In the genomic region with DNA sequence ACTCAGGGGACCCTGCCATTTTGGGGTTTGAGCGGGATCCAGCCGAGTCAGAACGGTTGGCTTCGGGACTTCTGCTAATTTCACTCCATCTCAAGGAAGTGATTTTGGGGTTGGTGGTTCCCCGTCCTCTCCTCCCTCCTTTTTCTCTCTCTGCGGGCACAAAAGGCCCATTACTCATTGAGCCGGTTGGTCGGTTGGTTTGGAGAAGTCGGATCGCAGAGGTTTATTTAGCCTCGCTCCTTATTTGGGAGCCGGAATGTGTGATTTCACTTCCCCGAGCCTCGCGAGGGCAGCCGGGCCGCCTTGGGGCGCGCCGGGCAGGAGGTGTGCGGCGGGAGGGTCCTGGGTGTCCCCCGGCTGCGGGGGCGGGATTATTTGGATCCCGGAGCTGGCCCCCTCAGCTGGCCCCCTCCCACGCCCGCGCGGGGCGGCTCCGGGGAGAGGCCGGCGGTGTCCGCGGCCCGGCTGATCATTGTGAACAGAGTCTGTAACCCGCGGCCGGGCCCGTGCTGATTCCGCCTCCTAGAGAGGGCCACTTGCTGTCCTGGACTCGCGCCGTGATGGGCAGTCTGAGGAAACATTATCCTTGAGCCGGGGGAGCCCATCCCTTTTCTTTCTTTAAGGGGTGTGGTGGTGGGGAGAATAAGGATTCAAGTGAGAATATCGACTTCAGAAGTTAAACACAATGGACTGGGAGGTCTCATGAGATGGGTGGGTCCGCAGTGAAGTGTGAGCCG, we compare ENCODE assay signal across 1 cellular context.
TF ChIP-seq lines count a peak whose summit lies in the region.

No MANE protein-coding gene starts in this region.

TF ChIP-seq in HepG2, 621 proteins besides CTCF, POLR2A, EP300 and RAD21 (continued from another document and continues in another):
- TF ChIP-seq, protein P1, sequence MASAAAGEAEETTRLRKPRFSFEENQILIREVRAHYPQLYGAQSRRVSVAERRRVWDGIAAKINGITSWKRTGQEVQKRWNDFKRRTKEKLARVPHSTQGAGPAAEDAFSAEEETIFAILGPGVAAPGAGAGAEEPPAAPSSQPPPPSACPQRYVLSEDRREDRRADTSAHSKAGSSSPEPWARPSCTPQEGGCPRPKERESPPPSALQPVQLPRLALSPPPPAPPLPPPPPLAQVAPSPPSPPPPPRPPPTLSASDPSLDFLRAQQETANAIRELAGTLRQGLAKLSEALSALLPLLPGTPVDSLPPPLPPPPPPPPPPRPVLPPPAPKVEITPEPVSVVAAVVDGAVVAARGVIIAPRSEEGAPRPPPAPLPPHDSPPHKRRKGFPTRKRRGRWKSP (CRISPR knock-in tag; IDR thresholded peaks at IDR 0.05) = no peak
- TF ChIP-seq JUN (CRISPR knock-in tag; IDR thresholded peaks at IDR 0.05) = 0 out of 2 replicates have a peak, but pooled peaks have one; percentile 17
- TF ChIP-seq, protein P2, sequence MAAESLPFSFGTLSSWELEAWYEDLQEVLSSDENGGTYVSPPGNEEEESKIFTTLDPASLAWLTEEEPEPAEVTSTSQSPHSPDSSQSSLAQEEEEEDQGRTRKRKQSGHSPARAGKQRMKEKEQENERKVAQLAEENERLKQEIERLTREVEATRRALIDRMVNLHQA (CRISPR knock-in tag; IDR thresholded peaks at IDR 0.05) = no peak
- no peak for TF ChIP-seq TBX3 (IDR thresholded peaks at IDR 0.05; ENCODE audit: borderline replicate concordance)
- TF ChIP-seq SIX1 (CRISPR knock-in tag; IDR thresholded peaks at IDR 0.05; ENCODE audit: borderline replicate concordance) = no peak
- no peak for TF ChIP-seq ZNF674 (CRISPR knock-in tag; IDR thresholded peaks at IDR 0.05; ENCODE audit: low read depth)
- TF ChIP-seq ZNF354B (CRISPR knock-in tag; IDR thresholded peaks at IDR 0.05) = no peak
- TF ChIP-seq TBL1XR1 (IDR thresholded peaks at IDR 0.05; ENCODE audit: borderline replicate concordance, low read length, partially characterized antibody) = no peak
- TF ChIP-seq MED13 (CRISPR knock-in tag; IDR thresholded peaks at IDR 0.05) = no peak
- TF ChIP-seq ZFY (CRISPR knock-in tag; IDR thresholded peaks at IDR 0.05) = peak; percentile 52
- TF ChIP-seq POLR2AphosphoS5 (IDR thresholded peaks at IDR 0.05; ENCODE audit: low read depth, low read length) = no peak
- no peak for TF ChIP-seq ZNF264 (CRISPR knock-in tag; IDR thresholded peaks at IDR 0.05)
- no peak for TF ChIP-seq ZNF230 (CRISPR knock-in tag; IDR thresholded peaks at IDR 0.05)
- no peak for TF ChIP-seq GTF2F1 (IDR thresholded peaks at IDR 0.05; ENCODE audit: low read length)
- TF ChIP-seq ZNF430 (CRISPR knock-in tag; IDR thresholded peaks at IDR 0.05) = no peak
- TF ChIP-seq NCOR1 (IDR thresholded peaks at IDR 0.05; ENCODE audit: borderline replicate concordance, low read length) = no peak
- TF ChIP-seq, protein P3, sequence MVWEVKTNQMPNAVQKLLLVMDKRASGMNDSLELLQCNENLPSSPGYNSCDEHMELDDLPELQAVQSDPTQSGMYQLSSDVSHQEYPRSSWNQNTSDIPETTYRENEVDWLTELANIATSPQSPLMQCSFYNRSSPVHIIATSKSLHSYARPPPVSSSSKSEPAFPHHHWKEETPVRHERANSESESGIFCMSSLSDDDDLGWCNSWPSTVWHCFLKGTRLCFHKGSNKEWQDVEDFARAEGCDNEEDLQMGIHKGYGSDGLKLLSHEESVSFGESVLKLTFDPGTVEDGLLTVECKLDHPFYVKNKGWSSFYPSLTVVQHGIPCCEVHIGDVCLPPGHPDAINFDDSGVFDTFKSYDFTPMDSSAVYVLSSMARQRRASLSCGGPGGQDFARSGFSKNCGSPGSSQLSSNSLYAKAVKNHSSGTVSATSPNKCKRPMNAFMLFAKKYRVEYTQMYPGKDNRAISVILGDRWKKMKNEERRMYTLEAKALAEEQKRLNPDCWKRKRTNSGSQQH (CRISPR knock-in tag; IDR thresholded peaks at IDR 0.05; ENCODE audit: low read depth) = no peak
- no peak for TF ChIP-seq ZNF136 (CRISPR knock-in tag; IDR thresholded peaks at IDR 0.05; ENCODE audit: low read depth)
- TF ChIP-seq ZKSCAN1 (IDR thresholded peaks at IDR 0.05; ENCODE audit: low read length) = no peak
- TF ChIP-seq, protein P4, sequence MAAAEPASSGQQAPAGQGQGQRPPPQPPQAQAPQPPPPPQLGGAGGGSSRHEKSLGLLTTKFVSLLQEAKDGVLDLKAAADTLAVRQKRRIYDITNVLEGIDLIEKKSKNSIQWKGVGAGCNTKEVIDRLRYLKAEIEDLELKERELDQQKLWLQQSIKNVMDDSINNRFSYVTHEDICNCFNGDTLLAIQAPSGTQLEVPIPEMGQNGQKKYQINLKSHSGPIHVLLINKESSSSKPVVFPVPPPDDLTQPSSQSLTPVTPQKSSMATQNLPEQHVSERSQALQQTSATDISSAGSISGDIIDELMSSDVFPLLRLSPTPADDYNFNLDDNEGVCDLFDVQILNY (CRISPR knock-in tag; conservative IDR thresholded peaks at IDR 0.05) = no peak
- TF ChIP-seq YY1 (IDR thresholded peaks at IDR 0.05; ENCODE audit: insufficient read depth, insufficient replicate concordance, low read depth, low read length) = peak; percentile 47
- TF ChIP-seq ARNT (IDR thresholded peaks at IDR 0.05) = no peak
- TF ChIP-seq, protein P5, sequence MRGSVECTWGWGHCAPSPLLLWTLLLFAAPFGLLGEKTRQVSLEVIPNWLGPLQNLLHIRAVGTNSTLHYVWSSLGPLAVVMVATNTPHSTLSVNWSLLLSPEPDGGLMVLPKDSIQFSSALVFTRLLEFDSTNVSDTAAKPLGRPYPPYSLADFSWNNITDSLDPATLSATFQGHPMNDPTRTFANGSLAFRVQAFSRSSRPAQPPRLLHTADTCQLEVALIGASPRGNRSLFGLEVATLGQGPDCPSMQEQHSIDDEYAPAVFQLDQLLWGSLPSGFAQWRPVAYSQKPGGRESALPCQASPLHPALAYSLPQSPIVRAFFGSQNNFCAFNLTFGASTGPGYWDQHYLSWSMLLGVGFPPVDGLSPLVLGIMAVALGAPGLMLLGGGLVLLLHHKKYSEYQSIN (CRISPR knock-in tag; IDR thresholded peaks at IDR 0.05; ENCODE audit: borderline replicate concordance) = no peak
- TF ChIP-seq, protein P6, sequence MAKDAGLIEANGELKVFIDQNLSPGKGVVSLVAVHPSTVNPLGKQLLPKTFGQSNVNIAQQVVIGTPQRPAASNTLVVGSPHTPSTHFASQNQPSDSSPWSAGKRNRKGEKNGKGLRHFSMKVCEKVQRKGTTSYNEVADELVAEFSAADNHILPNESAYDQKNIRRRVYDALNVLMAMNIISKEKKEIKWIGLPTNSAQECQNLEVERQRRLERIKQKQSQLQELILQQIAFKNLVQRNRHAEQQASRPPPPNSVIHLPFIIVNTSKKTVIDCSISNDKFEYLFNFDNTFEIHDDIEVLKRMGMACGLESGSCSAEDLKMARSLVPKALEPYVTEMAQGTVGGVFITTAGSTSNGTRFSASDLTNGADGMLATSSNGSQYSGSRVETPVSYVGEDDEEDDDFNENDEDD (CRISPR knock-in tag; IDR thresholded peaks at IDR 0.05; ENCODE audit: borderline replicate concordance) = no peak
- no peak; the same call in 1 of the 2 replicates for TF ChIP-seq PHF21A (CRISPR knock-in tag; IDR thresholded peaks at IDR 0.05)
- TF ChIP-seq KDM1A (CRISPR knock-in tag; IDR thresholded peaks at IDR 0.05) = no peak
- TF ChIP-seq CBX2 (IDR thresholded peaks at IDR 0.05; ENCODE audit: low read depth, low read length) = no peak
- TF ChIP-seq CBX2 (CRISPR knock-in tag; IDR thresholded peaks at IDR 0.05; ENCODE audit: low read depth) = no peak
- no peak for TF ChIP-seq ZNF562 (CRISPR knock-in tag; IDR thresholded peaks at IDR 0.05; ENCODE audit: borderline replicate concordance)
- TF ChIP-seq, protein P7, sequence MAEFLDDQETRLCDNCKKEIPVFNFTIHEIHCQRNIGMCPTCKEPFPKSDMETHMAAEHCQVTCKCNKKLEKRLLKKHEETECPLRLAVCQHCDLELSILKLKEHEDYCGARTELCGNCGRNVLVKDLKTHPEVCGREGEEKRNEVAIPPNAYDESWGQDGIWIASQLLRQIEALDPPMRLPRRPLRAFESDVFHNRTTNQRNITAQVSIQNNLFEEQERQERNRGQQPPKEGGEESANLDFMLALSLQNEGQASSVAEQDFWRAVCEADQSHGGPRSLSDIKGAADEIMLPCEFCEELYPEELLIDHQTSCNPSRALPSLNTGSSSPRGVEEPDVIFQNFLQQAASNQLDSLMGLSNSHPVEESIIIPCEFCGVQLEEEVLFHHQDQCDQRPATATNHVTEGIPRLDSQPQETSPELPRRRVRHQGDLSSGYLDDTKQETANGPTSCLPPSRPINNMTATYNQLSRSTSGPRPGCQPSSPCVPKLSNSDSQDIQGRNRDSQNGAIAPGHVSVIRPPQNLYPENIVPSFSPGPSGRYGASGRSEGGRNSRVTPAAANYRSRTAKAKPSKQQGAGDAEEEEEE (CRISPR knock-in tag; IDR thresholded peaks at IDR 0.05; ENCODE audit: borderline replicate concordance) = no peak
- TF ChIP-seq, protein P8, sequence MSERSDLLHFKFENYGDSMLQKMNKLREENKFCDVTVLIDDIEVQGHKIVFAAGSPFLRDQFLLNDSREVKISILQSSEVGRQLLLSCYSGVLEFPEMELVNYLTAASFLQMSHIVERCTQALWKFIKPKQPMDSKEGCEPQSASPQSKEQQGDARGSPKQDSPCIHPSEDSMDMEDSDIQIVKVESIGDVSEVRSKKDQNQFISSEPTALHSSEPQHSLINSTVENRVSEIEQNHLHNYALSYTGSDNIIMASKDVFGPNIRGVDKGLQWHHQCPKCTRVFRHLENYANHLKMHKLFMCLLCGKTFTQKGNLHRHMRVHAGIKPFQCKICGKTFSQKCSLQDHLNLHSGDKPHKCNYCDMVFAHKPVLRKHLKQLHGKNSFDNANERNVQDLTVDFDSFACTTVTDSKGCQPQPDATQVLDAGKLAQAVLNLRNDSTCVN (CRISPR knock-in tag; IDR thresholded peaks at IDR 0.05; ENCODE audit: borderline replicate concordance) = no peak
- TF ChIP-seq, protein P9, sequence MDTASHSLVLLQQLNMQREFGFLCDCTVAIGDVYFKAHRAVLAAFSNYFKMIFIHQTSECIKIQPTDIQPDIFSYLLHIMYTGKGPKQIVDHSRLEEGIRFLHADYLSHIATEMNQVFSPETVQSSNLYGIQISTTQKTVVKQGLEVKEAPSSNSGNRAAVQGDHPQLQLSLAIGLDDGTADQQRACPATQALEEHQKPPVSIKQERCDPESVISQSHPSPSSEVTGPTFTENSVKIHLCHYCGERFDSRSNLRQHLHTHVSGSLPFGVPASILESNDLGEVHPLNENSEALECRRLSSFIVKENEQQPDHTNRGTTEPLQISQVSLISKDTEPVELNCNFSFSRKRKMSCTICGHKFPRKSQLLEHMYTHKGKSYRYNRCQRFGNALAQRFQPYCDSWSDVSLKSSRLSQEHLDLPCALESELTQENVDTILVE (CRISPR knock-in tag; IDR thresholded peaks at IDR 0.05) = no peak
- TF ChIP-seq, protein P10, sequence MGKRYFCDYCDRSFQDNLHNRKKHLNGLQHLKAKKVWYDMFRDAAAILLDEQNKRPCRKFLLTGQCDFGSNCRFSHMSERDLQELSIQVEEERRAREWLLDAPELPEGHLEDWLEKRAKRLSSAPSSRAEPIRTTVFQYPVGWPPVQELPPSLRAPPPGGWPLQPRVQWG (CRISPR knock-in tag; IDR thresholded peaks at IDR 0.05; ENCODE audit: borderline replicate concordance, low read depth) = no peak
- TF ChIP-seq ZNF615 (CRISPR knock-in tag; IDR thresholded peaks at IDR 0.05; ENCODE audit: borderline replicate concordance) = no peak
- TF ChIP-seq TMF1 (CRISPR knock-in tag; IDR thresholded peaks at IDR 0.05; ENCODE audit: low read depth) = 0 out of 2 replicates have a peak, but pooled peaks have one; percentile 54
- TF ChIP-seq, protein P11, sequence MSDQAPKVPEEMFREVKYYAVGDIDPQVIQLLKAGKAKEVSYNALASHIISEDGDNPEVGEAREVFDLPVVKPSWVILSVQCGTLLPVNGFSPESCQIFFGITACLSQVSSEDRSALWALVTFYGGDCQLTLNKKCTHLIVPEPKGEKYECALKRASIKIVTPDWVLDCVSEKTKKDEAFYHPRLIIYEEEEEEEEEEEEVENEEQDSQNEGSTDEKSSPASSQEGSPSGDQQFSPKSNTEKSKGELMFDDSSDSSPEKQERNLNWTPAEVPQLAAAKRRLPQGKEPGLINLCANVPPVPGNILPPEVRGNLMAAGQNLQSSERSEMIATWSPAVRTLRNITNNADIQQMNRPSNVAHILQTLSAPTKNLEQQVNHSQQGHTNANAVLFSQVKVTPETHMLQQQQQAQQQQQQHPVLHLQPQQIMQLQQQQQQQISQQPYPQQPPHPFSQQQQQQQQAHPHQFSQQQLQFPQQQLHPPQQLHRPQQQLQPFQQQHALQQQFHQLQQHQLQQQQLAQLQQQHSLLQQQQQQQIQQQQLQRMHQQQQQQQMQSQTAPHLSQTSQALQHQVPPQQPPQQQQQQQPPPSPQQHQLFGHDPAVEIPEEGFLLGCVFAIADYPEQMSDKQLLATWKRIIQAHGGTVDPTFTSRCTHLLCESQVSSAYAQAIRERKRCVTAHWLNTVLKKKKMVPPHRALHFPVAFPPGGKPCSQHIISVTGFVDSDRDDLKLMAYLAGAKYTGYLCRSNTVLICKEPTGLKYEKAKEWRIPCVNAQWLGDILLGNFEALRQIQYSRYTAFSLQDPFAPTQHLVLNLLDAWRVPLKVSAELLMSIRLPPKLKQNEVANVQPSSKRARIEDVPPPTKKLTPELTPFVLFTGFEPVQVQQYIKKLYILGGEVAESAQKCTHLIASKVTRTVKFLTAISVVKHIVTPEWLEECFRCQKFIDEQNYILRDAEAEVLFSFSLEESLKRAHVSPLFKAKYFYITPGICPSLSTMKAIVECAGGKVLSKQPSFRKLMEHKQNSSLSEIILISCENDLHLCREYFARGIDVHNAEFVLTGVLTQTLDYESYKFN (CRISPR knock-in tag; conservative IDR thresholded peaks at IDR 0.05) = no peak
- no peak for TF ChIP-seq ZBTB38 (CRISPR knock-in tag; IDR thresholded peaks at IDR 0.05)
- TF ChIP-seq ZNF331 (CRISPR knock-in tag; IDR thresholded peaks at IDR 0.05) = no peak
- no peak for TF ChIP-seq RCOR2 (CRISPR knock-in tag; IDR thresholded peaks at IDR 0.05)
- no peak for TF ChIP-seq ZNF484 (CRISPR knock-in tag; IDR thresholded peaks at IDR 0.05; ENCODE audit: borderline replicate concordance, low read depth)
- TF ChIP-seq HMG20B (CRISPR knock-in tag; conservative IDR thresholded peaks at IDR 0.05) = no peak
- no peak for TF ChIP-seq RFX5 (IDR thresholded peaks at IDR 0.05; ENCODE audit: low read depth, low read length)
- no peak for TF ChIP-seq ZNF17 (CRISPR knock-in tag; IDR thresholded peaks at IDR 0.05)
- no peak; the same call in 1 of the 2 replicates for TF ChIP-seq ZNF777 (CRISPR knock-in tag; IDR thresholded peaks at IDR 0.05)
- TF ChIP-seq ELF1 (CRISPR knock-in tag; IDR thresholded peaks at IDR 0.05) = no peak
- TF ChIP-seq, protein P12, sequence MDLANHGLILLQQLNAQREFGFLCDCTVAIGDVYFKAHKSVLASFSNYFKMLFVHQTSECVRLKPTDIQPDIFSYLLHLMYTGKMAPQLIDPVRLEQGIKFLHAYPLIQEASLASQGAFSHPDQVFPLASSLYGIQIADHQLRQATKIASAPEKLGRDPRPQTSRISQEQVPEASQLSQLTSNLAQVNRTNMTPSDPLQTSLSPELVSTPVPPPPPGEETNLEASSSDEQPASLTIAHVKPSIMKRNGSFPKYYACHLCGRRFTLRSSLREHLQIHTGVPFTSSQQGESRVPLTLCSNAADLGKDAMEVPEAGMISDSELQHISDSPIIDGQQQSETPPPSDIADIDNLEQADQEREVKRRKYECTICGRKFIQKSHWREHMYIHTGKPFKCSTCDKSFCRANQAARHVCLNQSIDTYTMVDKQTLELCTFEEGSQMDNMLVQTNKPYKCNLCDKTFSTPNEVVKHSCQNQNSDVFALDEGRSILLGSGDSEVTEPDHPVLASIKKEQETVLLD (CRISPR knock-in tag; IDR thresholded peaks at IDR 0.05; ENCODE audit: low read depth) = no peak
